Comparison of ENCODE assay signal across 10 cellular contexts in genomic region chr1:184986250-184986649, GRCh38. TPM values are rescaled to one million over a fixed set of nuclear protein-coding genes. Genes with fewer than 3 reads are reported as not detected.
A peak's percentile ranks its signal among the peaks of the same experiment; 100 is the strongest.
DNase-seq lines count a peak whose midpoint lies in the region; ATAC-seq, FAIRE-seq and TF ChIP-seq lines count a peak whose summit lies in the region.
"Had no signal": no experiment of that assay in that cellular context is flagged by ENCODE, and none has a peak within 500 bp of the region (broad histone marks: within the 10 kb centered on the region; RNA-seq: fewer than 3 reads in every experiment).

No MANE protein-coding gene starts in this region.

- peaks cover 2% of the 10 kb centered on the region for H3K27me3 Mint-ChIP-seq in astrocyte (ENCODE audit: low read depth, unreplicated experiment)
- peaks cover 0 to 8% (median 3%) of the 10 kb centered on the region in 3 donors for H3K27me3 Mint-ChIP-seq in CD14-positive monocyte (ENCODE audit: low read depth in 3 of 3)
- no peaks in the 10 kb centered on the region for H3K27me3 Mint-ChIP-seq in endothelial cell (ENCODE audit: unreplicated experiment)

- no peak for TF ChIP-seq POLR2A in transverse colon (IDR thresholded peaks at IDR 0.05)

- H3K9ac ChIP-seq in DND-41 (ENCODE audit: low read depth, low read length) (no peak overlapping the region), astrocyte (ENCODE audit: low read length) (no peak overlapping the region)

- in situ Hi-C loops in transverse colon (cut with MboI; ENCODE audit: low pct_ligation_motif_present in 1 of 4, low pct_unique_long_range_greater_than_20kb in 1 of 4, low sequenced_read_pairs in 3 of 4) = no loop called here

- H3K36me3 Mint-ChIP-seq in astrocyte (ENCODE audit: low read depth, unreplicated experiment) = no peaks in the 10 kb centered on the region
- no peaks in the 10 kb centered on the region for H3K36me3 Mint-ChIP-seq in CD14-positive monocyte
- no peaks in the 10 kb centered on the region for H3K36me3 Mint-ChIP-seq in endothelial cell (ENCODE audit: low read depth, unreplicated experiment)

- FAIRE-seq in astrocyte (lab: Jason Lieb, UNC) = no peak

- WGBS in transverse colon (ENCODE audit: low coverage in 1 of 2), 2 donors = 43 to 44% methylated on average over 3 to 5 of the region's 5 CpGs

- TF ChIP-seq CTCF in DND-41 (IDR thresholded peaks at IDR 0.05; ENCODE audit: borderline replicate concordance, extremely low read depth, low read length, poor library complexity, severe bottlenecking) (peak; percentile 8), LNCAP (IDR thresholded peaks at IDR 0.05) (peak; percentile 53), astrocyte (IDR thresholded peaks at IDR 0.05; ENCODE audit: insufficient read depth, low read depth, low read length) (no peak), CD14-positive monocyte (IDR thresholded peaks at IDR 0.05) (no peak), transverse colon (IDR thresholded peaks at IDR 0.05) (peak in 1 of 5 experiments; percentile 8), endothelial cell (IDR thresholded peaks at IDR 0.05; ENCODE audit: unreplicated experiment) (no peak)

- no peak for ATAC-seq in DND-41 (ENCODE audit: insufficient read depth, low read depth)

- H2AFZ ChIP-seq in DND-41 (ENCODE audit: low read depth, low read length) = no peak overlapping the region
- peak overlapping the region; percentile 28 for H2AFZ ChIP-seq in astrocyte (ENCODE audit: low read depth, low read length)

- H3K4me3 ChIP-seq in DND-41 (ENCODE audit: low read depth in 1 of 2, low read length in 2 of 2) (no peak overlapping the region), astrocyte (ENCODE audit: insufficient read depth, low read depth, low read length) (no peak overlapping the region), transverse colon (no peak overlapping the region)
- H3K4me3 ChIP-seq: SJCRH30 had no signal

- H3K36me3 ChIP-seq in DND-41 (ENCODE audit: insufficient read depth, low read length) (no peaks in the 10 kb centered on the region), astrocyte (ENCODE audit: insufficient read depth, low read length) (no peaks in the 10 kb centered on the region), transverse colon (no peaks in the 10 kb centered on the region)
- H3K36me3 ChIP-seq: SJCRH30 had no signal

- H3K4me1 Mint-ChIP-seq in astrocyte (ENCODE audit: low read depth, unreplicated experiment) (no peaks in the 10 kb centered on the region), CD14-positive monocyte (peaks cover 25% of the 10 kb centered on the region), endothelial cell (ENCODE audit: unreplicated experiment) (no peaks in the 10 kb centered on the region)
- H3K4me1 Mint-ChIP-seq: nephron had no signal

- no peaks in the 10 kb centered on the region for H3K79me2 ChIP-seq in DND-41 (ENCODE audit: insufficient read depth, low read length)
- H3K79me2 ChIP-seq in astrocyte (ENCODE audit: insufficient read depth, low read length) = no peaks in the 10 kb centered on the region

- DNase-seq in DND-41 (no peak), astrocyte (ENCODE audit: low read depth) (peak; percentile 18), left kidney (ENCODE audit: low read depth, low spot score) (peak; percentile 34), CD14-positive monocyte (ENCODE audit: low spot score) (no peak), transverse colon (no peak), endothelial cell (ENCODE audit: low spot score) (no peak), inferior parietal cortex (ENCODE audit: extremely low spot score) (no peak)

- H4K20me1 ChIP-seq in DND-41 (ENCODE audit: insufficient read depth, low read length) (no peaks in the 10 kb centered on the region), astrocyte (ENCODE audit: insufficient read depth, low read length) (no peaks in the 10 kb centered on the region)

- H3K4me1 ChIP-seq in DND-41 (ENCODE audit: insufficient read depth, low read length) = no peaks in the 10 kb centered on the region
- H3K4me1 ChIP-seq in astrocyte (ENCODE audit: insufficient read depth, low read length) = no peaks in the 10 kb centered on the region
- H3K4me1 ChIP-seq in transverse colon = peaks cover 0 to 7% (median 0%) of the 10 kb centered on the region in 4 donors
- H3K4me1 ChIP-seq: SJCRH30 had no signal

- H3K27ac ChIP-seq in DND-41 (ENCODE audit: low read length) (no peak overlapping the region), astrocyte (ENCODE audit: low read depth, low read length) (no peak overlapping the region), transverse colon (no peak overlapping the region)
- H3K27ac ChIP-seq: SJCRH30 had no signal

- intact Hi-C loops in CD14-positive monocyte (cut with micrococcal nuclease) (no loop called here), transverse colon (cut with DNase I; ENCODE audit: low total_unique reads) (no loop called here)

- H3K9me3 Mint-ChIP-seq in astrocyte (ENCODE audit: unreplicated experiment) (no peaks in the 10 kb centered on the region), CD14-positive monocyte (peaks cover 0 to 2% (median 0%) of the 10 kb centered on the region in 7 donors), endothelial cell (ENCODE audit: unreplicated experiment) (no peaks in the 10 kb centered on the region)
- H3K9me3 Mint-ChIP-seq: nephron had no signal

- H3K9me3 ChIP-seq in DND-41 (ENCODE audit: insufficient read depth, low read length, severe bottlenecking) (no peaks in the 10 kb centered on the region), astrocyte (ENCODE audit: insufficient read depth, low read depth, low read length) (no peaks in the 10 kb centered on the region), transverse colon (no peaks in the 10 kb centered on the region)
- H3K9me3 ChIP-seq: SJCRH30 had no signal

- peaks cover 18% of the 10 kb centered on the region for H3K27me3 ChIP-seq in DND-41 (ENCODE audit: insufficient read depth, low read length, poor library complexity)
- H3K27me3 ChIP-seq in astrocyte (ENCODE audit: insufficient read depth, low read length) = no peaks in the 10 kb centered on the region
- peaks cover 19% of the 10 kb centered on the region for H3K27me3 ChIP-seq in transverse colon
- H3K27me3 ChIP-seq: SJCRH30 had no signal

- H3K4me2 ChIP-seq in DND-41 (ENCODE audit: insufficient read depth, low read length) (no peak overlapping the region), astrocyte (ENCODE audit: low read length) (no peak overlapping the region)

- no peak for TF ChIP-seq EP300 in transverse colon (IDR thresholded peaks at IDR 0.05; ENCODE audit: low read depth)

- H3K4me3 Mint-ChIP-seq in astrocyte (ENCODE audit: unreplicated experiment) = no peak overlapping the region
- no peak overlapping the region for H3K4me3 Mint-ChIP-seq in CD14-positive monocyte
- H3K4me3 Mint-ChIP-seq in endothelial cell (ENCODE audit: unreplicated experiment) = no peak overlapping the region
- H3K4me3 Mint-ChIP-seq: nephron had no signal

- H3K27ac Mint-ChIP-seq in astrocyte (ENCODE audit: unreplicated experiment) (no peak overlapping the region), CD14-positive monocyte (peak overlapping the region in 1 of 7 donors; percentile 52), endothelial cell (ENCODE audit: unreplicated experiment) (no peak overlapping the region)
- H3K27ac Mint-ChIP-seq: nephron had no signal

RNA-seq across cellular contexts. Expression of gene NIBAN1, which starts 11.9 kb away (rescaled TPM):
- total RNA-seq in astrocyte = 8.8 and 9.1 TPM in 2 replicates
- 10 to 100 TPM; 12.4 to 24.6 TPM for polyA plus RNA-seq in CD14-positive monocyte
- 10 to 100 TPM; 22.7 to 38.7 (median 31.7) TPM for total RNA-seq in transverse colon
- total RNA-seq in endothelial cell (ENCODE audit: unreplicated experiment) = 4.7 TPM

RNA-seq across cellular contexts. Expression of gene RNF2, which starts 59.1 kb away (rescaled TPM):
- total RNA-seq in astrocyte (32.3 and 34.2 TPM in 2 replicates), transverse colon (10 to 100 TPM; 15.2 to 29.1 (median 20.5) TPM), endothelial cell (ENCODE audit: unreplicated experiment) (44.5 TPM)
- 10 to 100 TPM; 19.3 to 25.2 TPM for polyA plus RNA-seq in CD14-positive monocyte

Comparison
In these comparisons a context has a peak if more than half of its experiments do, and no peak if none do; other contexts are left out.
1. DNase-seq: peak in astrocyte (single experiment) and left kidney (single experiment); none in DND-41 (single experiment), CD14-positive monocyte (single experiment), transverse colon (single experiment), endothelial cell (single experiment) and inferior parietal cortex (single experiment).
2. CTCF ChIP-seq: peak in DND-41 (single experiment) and LNCAP (single experiment); none in astrocyte (single experiment), CD14-positive monocyte (single experiment) and endothelial cell (single experiment).